Comparison of ENCODE assay signal across 11 cellular contexts in genomic region chr2:190792956-190793888, GRCh38.
DNase-seq lines count a peak whose midpoint lies in the region; ATAC-seq lines count a peak whose summit lies in the region.
"Had no signal": no experiment of that assay in that cellular context is flagged by ENCODE, and none has a peak within 500 bp of the region (broad histone marks: within the 10 kb centered on the region; RNA-seq: fewer than 3 reads in every experiment).

No MANE protein-coding gene starts in this region.

- peak; percentile 11 for DNase-seq in stimulated activated CD8-positive, alpha-beta memory T cell treated with anti-CD3 and anti-CD28 coated beads, Interleukin-4, amount 100 ng/mL, for 24 hours (ENCODE audit: low read depth)
- no peak for DNase-seq in stimulated activated CD8-positive, alpha-beta memory T cell treated with anti-CD3 and anti-CD28 coated beads, Interleukin-4, amount 100 ng/mL, for 48 hours
- no peak for DNase-seq in activated naive CD8-positive, alpha-beta T cell treated with anti-CD3 and anti-CD28 coated beads for 36 hours
- DNase-seq in kidney tubule cell (ENCODE audit: low spot score) (peak; percentile 95), cerebellum (ENCODE audit: low spot score) (no peak)
- no peak for DNase-seq in central memory CD4-positive, alpha-beta T cell
- DNase-seq: activated B cell treated with CpG ODN at 0.5 μM for 24 hours, kidney, upper lobe of left lung had no signal

- H3K4me1 Mint-ChIP-seq in activated naive CD8-positive, alpha-beta T cell treated with anti-CD3 and anti-CD28 coated beads for 36 hours = peaks cover 58% of the 10 kb centered on the region
- H3K4me1 Mint-ChIP-seq: activated B cell treated with CpG ODN at 0.5 μM for 24 hours had no signal

- H3K27me3 Mint-ChIP-seq in activated naive CD8-positive, alpha-beta T cell treated with anti-CD3 and anti-CD28 coated beads for 36 hours = no peaks in the 10 kb centered on the region
- H3K27me3 Mint-ChIP-seq: activated B cell treated with CpG ODN at 0.5 μM for 24 hours had no signal

- H3K4me3 Mint-ChIP-seq in activated naive CD8-positive, alpha-beta T cell treated with anti-CD3 and anti-CD28 coated beads for 36 hours = peak overlapping the region; percentile 6
- H3K4me3 Mint-ChIP-seq: activated B cell treated with CpG ODN at 0.5 μM for 24 hours had no signal

- ATAC-seq in GM19035 (IDR thresholded peaks at IDR 0.05; ENCODE audit: unreplicated experiment) = no peak
- ATAC-seq: SK-N-SH treated with all-trans-retinoic acid at 6 μM for 48 hours had no signal

- peaks cover 2% of the 10 kb centered on the region for H3K9me3 Mint-ChIP-seq in activated naive CD8-positive, alpha-beta T cell treated with anti-CD3 and anti-CD28 coated beads for 36 hours
- H3K9me3 Mint-ChIP-seq: activated B cell treated with CpG ODN at 0.5 μM for 24 hours had no signal

- peak overlapping the region; percentile 86 for H3K27ac Mint-ChIP-seq in activated naive CD8-positive, alpha-beta T cell treated with anti-CD3 and anti-CD28 coated beads for 36 hours
- H3K27ac Mint-ChIP-seq: activated B cell treated with CpG ODN at 0.5 μM for 24 hours had no signal

- H3K36me3 Mint-ChIP-seq in activated naive CD8-positive, alpha-beta T cell treated with anti-CD3 and anti-CD28 coated beads for 36 hours = peaks cover 6% of the 10 kb centered on the region

Comparison
In these comparisons a context has a peak if more than half of its experiments do, and no peak if none do; other contexts are left out.
1. DNase-seq: peak in stimulated activated CD8-positive, alpha-beta memory T cell treated with anti-CD3 and anti-CD28 coated beads, Interleukin-4, amount 100 ng/mL, for 24 hours (single experiment) and kidney tubule cell (single experiment); none in stimulated activated CD8-positive, alpha-beta memory T cell treated with anti-CD3 and anti-CD28 coated beads, Interleukin-4, amount 100 ng/mL, for 48 hours (single experiment), activated naive CD8-positive, alpha-beta T cell treated with anti-CD3 and anti-CD28 coated beads for 36 hours (single experiment), central memory CD4-positive, alpha-beta T cell (single experiment) and cerebellum (single experiment).